Comparison of ENCODE assay signal across 1 cellular context in the genomic region with DNA sequence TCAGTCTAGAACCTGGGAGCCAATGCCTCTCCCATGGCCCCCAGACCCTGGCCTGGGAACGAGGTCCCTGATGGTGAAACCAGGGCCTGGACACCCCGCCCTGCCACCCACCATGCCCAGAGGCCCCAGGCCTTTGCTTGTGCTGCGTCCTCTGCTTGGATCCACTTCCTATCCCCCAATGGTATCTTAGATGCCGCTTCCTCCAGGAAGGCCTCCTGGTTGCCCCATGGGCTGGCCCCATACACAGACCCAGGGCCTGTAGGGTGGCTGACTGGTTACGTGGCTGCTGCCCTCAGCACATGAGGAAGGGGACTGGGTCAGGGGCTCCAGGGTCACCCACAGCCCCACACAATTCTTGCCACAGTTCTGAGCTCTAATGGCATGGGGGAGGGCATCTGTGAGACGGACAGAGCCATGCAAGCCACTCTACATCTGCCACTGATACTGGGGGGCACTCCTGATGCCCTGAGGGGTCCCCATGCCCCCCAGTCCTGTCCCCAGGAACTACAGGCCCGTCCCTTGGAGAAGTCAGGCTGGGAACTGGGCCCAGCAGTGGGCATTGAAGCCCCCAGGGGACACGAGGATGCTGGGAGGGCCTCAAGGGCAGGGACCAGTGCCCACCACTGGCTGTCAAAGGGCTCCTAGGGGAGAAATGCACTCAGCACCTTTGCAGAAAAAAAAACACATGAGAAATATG.
TF ChIP-seq lines count a peak whose summit lies in the region.

No MANE protein-coding gene starts in this region.

TF ChIP-seq in GM23338, 12 proteins besides CTCF, POLR2A, EP300 and RAD21:
- TF ChIP-seq POLR2AphosphoS5 (IDR thresholded peaks at IDR 0.05; ENCODE audit: low read depth): no peak
- no peak for TF ChIP-seq ZNF114 (CRISPR knock-in tag; IDR thresholded peaks at IDR 0.05)
- no peak for TF ChIP-seq ZNF462 (CRISPR knock-in tag; IDR thresholded peaks at IDR 0.05)
- TF ChIP-seq EZH2phosphoT487 (IDR thresholded peaks at IDR 0.05; ENCODE audit: unreplicated experiment): no peak
- TF ChIP-seq EZH2 (IDR thresholded peaks at IDR 0.05; ENCODE audit: low read depth, unreplicated experiment): no peak
- no peak for TF ChIP-seq STAT1 (IDR thresholded peaks at IDR 0.05; ENCODE audit: unreplicated experiment)
- TF ChIP-seq, protein P1, sequence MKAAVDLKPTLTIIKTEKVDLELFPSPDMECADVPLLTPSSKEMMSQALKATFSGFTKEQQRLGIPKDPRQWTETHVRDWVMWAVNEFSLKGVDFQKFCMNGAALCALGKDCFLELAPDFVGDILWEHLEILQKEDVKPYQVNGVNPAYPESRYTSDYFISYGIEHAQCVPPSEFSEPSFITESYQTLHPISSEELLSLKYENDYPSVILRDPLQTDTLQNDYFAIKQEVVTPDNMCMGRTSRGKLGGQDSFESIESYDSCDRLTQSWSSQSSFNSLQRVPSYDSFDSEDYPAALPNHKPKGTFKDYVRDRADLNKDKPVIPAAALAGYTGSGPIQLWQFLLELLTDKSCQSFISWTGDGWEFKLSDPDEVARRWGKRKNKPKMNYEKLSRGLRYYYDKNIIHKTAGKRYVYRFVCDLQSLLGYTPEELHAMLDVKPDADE (IDR thresholded peaks at IDR 0.05): no peak
